In genomic region chr4:115562506-115562905, GRCh38 we compare ENCODE assay signal across 27 cellular contexts.
"Had no signal": no experiment of that assay in that cellular context is flagged by ENCODE, and none has a peak within 500 bp of the region (broad histone marks: within the 10 kb centered on the region; RNA-seq: fewer than 3 reads in every experiment).

No MANE protein-coding gene starts in this region.

- H3K4me1 ChIP-seq: ascending aorta had no signal

- H3K9me2 ChIP-seq: SK-N-SH had no signal

- H3K36me3 ChIP-seq: ascending aorta, WERI-Rb-1 had no signal

- ATAC-seq: activated CD4-positive, CD25-positive, alpha-beta regulatory T cell treated with anti-CD3 and anti-CD28 coated beads, Interleukin-2, amount 50 U/mL, for 24 hours; activated CD8-positive, alpha-beta T cell treated with anti-CD3 and anti-CD28 coated beads, Interleukin-2, amount 10 ng/mL, durations not matched to agents 7 days and 5 days; activated naive CD8-positive, alpha-beta T cell treated with anti-CD3 and anti-CD28 coated beads, Interleukin-2, amount 50 U/mL, for 24 hours; K562 had no signal

- H3K27me3 Mint-ChIP-seq: activated naive CD4-positive, alpha-beta T cell treated with anti-CD3 and anti-CD28 coated beads, Interleukin-2, amount 50 U/mL, for 24 hours; activated naive CD8-positive, alpha-beta T cell treated with anti-CD3 and anti-CD28 coated beads, Interleukin-2, amount 50 U/mL, for 24 hours; brain had no signal

- H3K9ac ChIP-seq: SK-N-SH had no signal

- H3K4me3 Mint-ChIP-seq: activated CD8-positive, alpha-beta T cell treated with anti-CD3 and anti-CD28 coated beads, Interleukin-2, amount 10 ng/mL, durations not matched to agents 7 days and 5 days; activated naive CD4-positive, alpha-beta T cell treated with anti-CD3 and anti-CD28 coated beads, Interleukin-2, amount 50 U/mL, for 24 hours; activated naive CD8-positive, alpha-beta T cell treated with anti-CD3 and anti-CD28 coated beads, Interleukin-2, amount 50 U/mL, for 24 hours; brain had no signal

- H3K4me3 ChIP-seq: ascending aorta, K562 had no signal

- H3K27ac ChIP-seq: ascending aorta, WERI-Rb-1 had no signal

- DNase-seq: activated CD4-positive, alpha-beta T cell treated with anti-CD3 and anti-CD28 coated beads for 4 hours; activated CD4-positive, alpha-beta T cell treated with anti-CD3 and anti-CD28 coated beads, Interleukin-2, amount 50 U/mL, for 4 hours; activated CD8-positive, alpha-beta memory T cell treated with anti-CD3 and anti-CD28 coated beads, Interleukin-2, amount 50 U/mL, for 48 hours; activated CD8-positive, alpha-beta T cell treated with anti-CD3 and anti-CD28 coated beads, Interleukin-2, amount 10 ng/mL, durations not matched to agents 7 days and 5 days; activated naive CD8-positive, alpha-beta T cell treated with anti-CD3 and anti-CD28 coated beads, Interleukin-2, amount 50 U/mL, for 24 hours; activated T-cell treated with anti-CD3 and anti-CD28 coated beads, Interleukin-2, amount 50 U/mL, for 1 hour; amniotic stem cell; Karpas-422; MM.1S; NCI-H1105; NCI-H1436; NCI-H1694 treated with DMSO at 0.1 percent for 48 hours; NCI-H2029 treated with DMSO at 0.1 percent for 48 hours; NCI-H2171; NCI-H2227 treated with DMSO at 0.1 percent for 48 hours; NCI-H446 treated with DMSO at 0.1 percent for 48 hours; NCI-H524 treated with DMSO at 0.1 percent for 48 hours; NCI-H748 treated with DMSO at 0.1 percent for 48 hours; SIG-M5; SK-N-SH; T-helper 1 cell; WERI-Rb-1 had no signal

- H3K27me3 ChIP-seq: ascending aorta had no signal

- H3K4me1 Mint-ChIP-seq: activated naive CD4-positive, alpha-beta T cell treated with anti-CD3 and anti-CD28 coated beads, Interleukin-2, amount 50 U/mL, for 24 hours; activated naive CD8-positive, alpha-beta T cell treated with anti-CD3 and anti-CD28 coated beads, Interleukin-2, amount 50 U/mL, for 24 hours; brain had no signal

- H3K4me2 ChIP-seq: SK-N-SH had no signal

- H3K27ac Mint-ChIP-seq: activated CD8-positive, alpha-beta T cell treated with anti-CD3 and anti-CD28 coated beads, Interleukin-2, amount 10 ng/mL, durations not matched to agents 7 days and 5 days; activated naive CD4-positive, alpha-beta T cell treated with anti-CD3 and anti-CD28 coated beads, Interleukin-2, amount 50 U/mL, for 24 hours; activated naive CD8-positive, alpha-beta T cell treated with anti-CD3 and anti-CD28 coated beads, Interleukin-2, amount 50 U/mL, for 24 hours; brain had no signal

- H3K36me3 Mint-ChIP-seq: activated naive CD4-positive, alpha-beta T cell treated with anti-CD3 and anti-CD28 coated beads, Interleukin-2, amount 50 U/mL, for 24 hours; brain had no signal

- H3K9me3 ChIP-seq: ascending aorta, SK-N-SH had no signal

- H3K9me3 Mint-ChIP-seq: activated naive CD4-positive, alpha-beta T cell treated with anti-CD3 and anti-CD28 coated beads, Interleukin-2, amount 50 U/mL, for 24 hours; brain had no signal
